Comparison of ENCODE assay signal across 33 cellular contexts in the genomic region with DNA sequence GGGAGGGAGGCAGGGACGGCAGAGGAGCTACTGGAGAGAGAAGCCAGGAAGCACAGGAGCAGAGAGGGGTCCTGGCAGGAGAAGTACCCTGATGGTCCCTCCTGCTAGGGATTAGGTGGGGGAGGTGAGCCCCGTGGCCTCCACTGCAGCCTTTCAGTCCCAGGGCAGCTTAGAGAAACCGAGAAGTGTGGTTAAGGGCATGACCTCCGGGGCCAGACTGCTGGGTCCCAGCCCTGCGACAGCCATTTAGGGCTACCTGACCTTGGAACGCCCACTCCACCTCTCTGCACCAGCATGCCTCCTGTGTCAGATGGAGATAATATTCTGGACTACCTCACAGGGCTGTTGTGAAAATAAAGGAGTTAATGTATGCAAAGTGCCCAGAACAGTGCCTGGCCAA. TPM values are rescaled to one million over a fixed set of nuclear protein-coding genes. Genes with fewer than 3 reads are reported as not detected.
"Had no signal": no experiment of that assay in that cellular context is flagged by ENCODE, and none has a peak within 500 bp of the region (broad histone marks: within the 10 kb centered on the region; RNA-seq: fewer than 3 reads in every experiment).

No MANE protein-coding gene starts in this region.

- H3K9me3 ChIP-seq: heart left ventricle, psoas muscle, sigmoid colon, stomach, tibial artery had no signal

- H3K79me2 ChIP-seq: parathyroid adenoma had no signal

- DNase-seq: activated CD4-positive, alpha-beta memory T cell treated with anti-CD3 and anti-CD28 coated beads for 36 hours; activated CD4-positive, alpha-beta T cell treated with anti-CD3 and anti-CD28 coated beads, Interleukin-2, amount 10 ng/mL, durations not matched to agents 24 days and 14 days; activated CD4-positive, CD25-positive, alpha-beta regulatory T cell treated with anti-CD3 and anti-CD28 coated beads, Interleukin-2, amount 50 U/mL, for 72 hours; activated CD8-positive, alpha-beta memory T cell treated with anti-CD3 and anti-CD28 coated beads, Interleukin-2, amount 50 U/mL, for 4 hours; activated effector memory CD4-positive, alpha-beta T cell treated with anti-CD3 and anti-CD28 coated beads, Interleukin-2, amount 50 U/mL, for 16 hours; activated naive CD4-positive, alpha-beta T cell treated with anti-CD3 and anti-CD28 coated beads for 36 hours; activated naive CD8-positive, alpha-beta T cell treated with anti-CD3 and anti-CD28 coated beads for 36 hours; activated T-cell treated with anti-CD3 and anti-CD28 coated beads, Interleukin-2, amount 50 U/mL, for 1 hour; caudate nucleus; foreskin fibroblast; heart left ventricle; hypothalamus; immature natural killer cell; kidney; left colon; mammary epithelial cell; naive thymus-derived CD4-positive, alpha-beta T cell; occipital lobe; psoas muscle; sigmoid colon; small intestine; stimulated activated CD4-positive, alpha-beta T cell treated with anti-CD3 and anti-CD28 coated beads, Interleukin-4, amount 100 ng/mL, for 24 hours; stomach; T1000; tibial artery; WERI-Rb-1 had no signal

- H3K27ac Mint-ChIP-seq: activated CD4-positive, alpha-beta memory T cell treated with anti-CD3 and anti-CD28 coated beads for 36 hours; activated CD4-positive, alpha-beta T cell treated with anti-CD3 and anti-CD28 coated beads, Interleukin-2, amount 10 ng/mL, durations not matched to agents 24 days and 14 days; activated naive CD4-positive, alpha-beta T cell treated with anti-CD3 and anti-CD28 coated beads for 36 hours; activated naive CD8-positive, alpha-beta T cell treated with anti-CD3 and anti-CD28 coated beads for 36 hours; activated T-helper 1 cell treated with anti-CD3 and anti-CD28 coated beads, Interleukin-12 subunit alpha, Interleukin-12 subunit beta, Interleukin-2, Interleukin-4 antibody, amounts not matched to agents 30 ng/mL and 10 ng/mL and 1 ng/mL, durations not matched to agents 14 hours and 24 hours and 36 hours; immature natural killer cell; mesothelial cell of epicardium; naive thymus-derived CD4-positive, alpha-beta T cell; stimulated activated memory B cell treated with anti-CD40 and anti-IgM and Interleukin-4, amounts not matched to agents 10 μg/mL and 1 μg/mL and 100 μg/mL, for 72 hours had no signal

- H3K27ac ChIP-seq: heart left ventricle, parathyroid adenoma, psoas muscle, stomach, tibial artery, WERI-Rb-1 had no signal

- H3K9me3 Mint-ChIP-seq: activated CD4-positive, alpha-beta memory T cell treated with anti-CD3 and anti-CD28 coated beads for 36 hours; activated CD4-positive, alpha-beta T cell treated with anti-CD3 and anti-CD28 coated beads, Interleukin-2, amount 10 ng/mL, durations not matched to agents 24 days and 14 days; activated naive CD4-positive, alpha-beta T cell treated with anti-CD3 and anti-CD28 coated beads for 36 hours; activated naive CD8-positive, alpha-beta T cell treated with anti-CD3 and anti-CD28 coated beads for 36 hours; activated T-helper 1 cell treated with anti-CD3 and anti-CD28 coated beads, Interleukin-12 subunit alpha, Interleukin-12 subunit beta, Interleukin-2, Interleukin-4 antibody, amounts not matched to agents 30 ng/mL and 10 ng/mL and 1 ng/mL, durations not matched to agents 14 hours and 24 hours and 36 hours; immature natural killer cell; mesothelial cell of epicardium; naive thymus-derived CD4-positive, alpha-beta T cell; neural crest cell; stimulated activated memory B cell treated with anti-CD40 and anti-IgM and Interleukin-4, amounts not matched to agents 10 μg/mL and 1 μg/mL and 100 μg/mL, for 72 hours had no signal

- H3K4me3 ChIP-seq: heart left ventricle, psoas muscle, sigmoid colon, stomach, tibial artery had no signal

- H3K4me1 ChIP-seq: parathyroid adenoma, tibial artery had no signal

- FAIRE-seq: astrocyte, endothelial cell of umbilical vein, kidney, small intestine had no signal

- ATAC-seq: heart left ventricle; left colon; naive thymus-derived CD4-positive, alpha-beta T cell; psoas muscle; stimulated activated memory B cell treated with anti-CD40 and anti-IgM and Interleukin-4, amounts not matched to agents 10 μg/mL and 1 μg/mL and 100 μg/mL, for 72 hours had no signal

- H3K9ac ChIP-seq: parathyroid adenoma had no signal

- H3K36me3 ChIP-seq: heart left ventricle, sigmoid colon, stomach, tibial artery, WERI-Rb-1 had no signal

- H3K4me1 Mint-ChIP-seq: activated CD4-positive, alpha-beta T cell treated with anti-CD3 and anti-CD28 coated beads, Interleukin-2, amount 10 ng/mL, durations not matched to agents 24 days and 14 days; mesothelial cell of epicardium; naive thymus-derived CD4-positive, alpha-beta T cell; neural crest cell had no signal

- H3K27me3 Mint-ChIP-seq: activated CD4-positive, alpha-beta memory T cell treated with anti-CD3 and anti-CD28 coated beads for 36 hours; activated naive CD8-positive, alpha-beta T cell treated with anti-CD3 and anti-CD28 coated beads for 36 hours; stimulated activated memory B cell treated with anti-CD40 and anti-IgM and Interleukin-4, amounts not matched to agents 10 μg/mL and 1 μg/mL and 100 μg/mL, for 72 hours had no signal

- H2AFZ ChIP-seq: parathyroid adenoma had no signal

- H3K36me3 Mint-ChIP-seq: activated CD4-positive, alpha-beta memory T cell treated with anti-CD3 and anti-CD28 coated beads for 36 hours; activated naive CD8-positive, alpha-beta T cell treated with anti-CD3 and anti-CD28 coated beads for 36 hours; immature natural killer cell; mesothelial cell of epicardium; naive thymus-derived CD4-positive, alpha-beta T cell; stimulated activated memory B cell treated with anti-CD40 and anti-IgM and Interleukin-4, amounts not matched to agents 10 μg/mL and 1 μg/mL and 100 μg/mL, for 72 hours had no signal

- H3K27me3 ChIP-seq: heart left ventricle, sigmoid colon, stomach, tibial artery had no signal

- H3K4me3 Mint-ChIP-seq: activated CD4-positive, alpha-beta memory T cell treated with anti-CD3 and anti-CD28 coated beads for 36 hours; activated CD4-positive, alpha-beta T cell treated with anti-CD3 and anti-CD28 coated beads, Interleukin-2, amount 10 ng/mL, durations not matched to agents 24 days and 14 days; activated naive CD4-positive, alpha-beta T cell treated with anti-CD3 and anti-CD28 coated beads for 36 hours; activated naive CD8-positive, alpha-beta T cell treated with anti-CD3 and anti-CD28 coated beads for 36 hours; activated T-helper 1 cell treated with anti-CD3 and anti-CD28 coated beads, Interleukin-12 subunit alpha, Interleukin-12 subunit beta, Interleukin-2, Interleukin-4 antibody, amounts not matched to agents 30 ng/mL and 10 ng/mL and 1 ng/mL, durations not matched to agents 14 hours and 24 hours and 36 hours; immature natural killer cell; mesothelial cell of epicardium; naive thymus-derived CD4-positive, alpha-beta T cell; neural crest cell; stimulated activated memory B cell treated with anti-CD40 and anti-IgM and Interleukin-4, amounts not matched to agents 10 μg/mL and 1 μg/mL and 100 μg/mL, for 72 hours had no signal

RNA-seq across cellular contexts. Expression of a gene that starts 47.4 kb away (rescaled TPM):
- total RNA-seq: mammary epithelial cell had no signal
- polyA plus RNA-seq: immature natural killer cell; naive thymus-derived CD4-positive, alpha-beta T cell had no signal
